1 cellular context compared by ENCODE assay signal in the genomic region with DNA sequence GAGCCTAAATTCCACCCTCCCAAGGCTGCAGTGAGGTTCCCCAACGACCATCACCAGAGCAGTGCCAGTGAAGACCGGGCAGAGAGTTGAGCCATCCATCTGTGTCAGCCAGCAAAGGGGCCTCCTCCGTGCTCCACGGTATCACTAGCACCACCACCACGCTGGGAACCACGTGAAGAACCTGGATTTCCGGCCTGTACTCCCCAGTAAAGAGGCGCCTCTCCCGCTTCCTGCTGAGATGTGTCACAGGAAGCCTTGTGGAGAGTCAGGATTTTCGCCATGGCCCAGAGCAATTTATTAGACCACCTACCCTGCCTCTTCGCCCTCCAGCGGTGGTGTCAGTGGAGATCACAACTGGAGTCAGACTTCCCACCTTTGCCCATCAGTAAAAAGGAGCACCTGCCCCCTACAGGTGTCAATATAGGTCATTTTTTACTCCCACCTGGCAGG.
TF ChIP-seq lines count a peak whose summit lies in the region.

No MANE protein-coding gene starts in this region.

TF ChIP-seq in H1, 55 proteins besides CTCF, POLR2A, EP300 and RAD21:
- no peak for TF ChIP-seq TBP (IDR thresholded peaks at IDR 0.05; ENCODE audit: low read depth, low read length)
- TF ChIP-seq SAP30 (IDR thresholded peaks at IDR 0.05; ENCODE audit: insufficient read depth, insufficient replicate concordance, low read length) = no peak
- no peak for TF ChIP-seq SIN3A (conservative IDR thresholded peaks at IDR 0.05 in 1 of 2, IDR thresholded peaks at IDR 0.05 in 1 of 2; ENCODE audit: low read depth in 1 of 2, low read length in 2 of 2)
- TF ChIP-seq CBX5 (IDR thresholded peaks at IDR 0.05; ENCODE audit: low read depth, low read length) = no peak
- TF ChIP-seq, protein P1, sequence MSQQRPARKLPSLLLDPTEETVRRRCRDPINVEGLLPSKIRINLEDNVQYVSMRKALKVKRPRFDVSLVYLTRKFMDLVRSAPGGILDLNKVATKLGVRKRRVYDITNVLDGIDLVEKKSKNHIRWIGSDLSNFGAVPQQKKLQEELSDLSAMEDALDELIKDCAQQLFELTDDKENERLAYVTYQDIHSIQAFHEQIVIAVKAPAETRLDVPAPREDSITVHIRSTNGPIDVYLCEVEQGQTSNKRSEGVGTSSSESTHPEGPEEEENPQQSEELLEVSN (IDR thresholded peaks at IDR 0.05) = 0 out of 2 replicates have a peak, but pooled peaks have one; percentile 11
- TF ChIP-seq TAF1 (IDR thresholded peaks at IDR 0.05; ENCODE audit: low read depth, low read length) = no peak
- TF ChIP-seq SP2 (IDR thresholded peaks at IDR 0.05; ENCODE audit: low read length) = no peak
- TF ChIP-seq SUZ12 (IDR thresholded peaks at IDR 0.05; ENCODE audit: low read length) = no peak
- TF ChIP-seq BCL11A (IDR thresholded peaks at IDR 0.05; ENCODE audit: low read depth in 2 of 2, low read length in 2 of 2) = no peak
